Comparison of ENCODE assay signal across 24 cellular contexts in genomic region chr12:118354903-118355302, GRCh38. TPM values are rescaled to one million over a fixed set of nuclear protein-coding genes. Genes with fewer than 3 reads are reported as not detected.
DNase-seq lines count a peak whose midpoint lies in the region; ATAC-seq, FAIRE-seq and TF ChIP-seq lines count a peak whose summit lies in the region.
"Had no signal": no experiment of that assay in that cellular context is flagged by ENCODE, and none has a peak within 500 bp of the region (broad histone marks: within the 10 kb centered on the region; RNA-seq: fewer than 3 reads in every experiment).

No MANE protein-coding gene starts in this region.

- H3K79me2 ChIP-seq in Loucy (ENCODE audit: insufficient read depth, low read length) = peaks cover 98% of the 10 kb centered on the region
- peaks cover 44% of the 10 kb centered on the region for H3K79me2 ChIP-seq in astrocyte (ENCODE audit: insufficient read depth, low read length)

- H4K20me1 ChIP-seq in Loucy (ENCODE audit: insufficient read depth, low read length, poor library complexity, severe bottlenecking) (peaks cover 51% of the 10 kb centered on the region), astrocyte (ENCODE audit: insufficient read depth, low read length) (no peaks in the 10 kb centered on the region)

- no peak for DNase-seq in activated T-cell treated with anti-CD3 and anti-CD28 coated beads, Interleukin-2, amount 50 U/mL, for 24 hours
- DNase-seq in activated T-cell treated with anti-CD3 and anti-CD28 coated beads, Interleukin-2, amount 50 U/mL, for 1 hour = no peak
- DNase-seq in astrocyte (ENCODE audit: low read depth) (peak; percentile 50), HTR-8/SVneo (ENCODE audit: insufficient read length, low spot score) (no peak)
- DNase-seq in stimulated activated effector memory CD8-positive, alpha-beta T cell treated with anti-CD3 and anti-CD28 coated beads, Interleukin-12 subunit alpha, Interleukin-12 subunit beta, amount 100 ng/mL, for 72 hours (ENCODE audit: low spot score in 2 of 2) = no peak
- DNase-seq in naive thymus-derived CD4-positive, alpha-beta T cell = no peak
- DNase-seq: activated naive CD4-positive, alpha-beta T cell; caudate nucleus; NCI-H1436; NCI-H446; NCI-H82; SHP77 treated with DMSO at 0.1 percent for 48 hours; stimulated activated CD4-positive, alpha-beta T cell treated with anti-CD3 and anti-CD28 coated beads, Interleukin-15, amount 100 ng/mL, for 24 hours; T-cell had no signal

- H3K4me3 ChIP-seq in Loucy (ENCODE audit: low read length, poor library complexity, severe bottlenecking) (peak overlapping the region; percentile 83), astrocyte (ENCODE audit: insufficient read depth, low read depth, low read length) (no peak overlapping the region)
- no peak overlapping the region for H3K4me3 ChIP-seq in naive thymus-derived CD4-positive, alpha-beta T cell (ENCODE audit: low read length)

- peaks cover 39% of the 10 kb centered on the region for H3K36me3 Mint-ChIP-seq in activated T-cell treated with anti-CD3 and anti-CD28 coated beads, Interleukin-2, amount 50 U/mL, for 24 hours (ENCODE audit: low read depth)
- H3K36me3 Mint-ChIP-seq in astrocyte (ENCODE audit: low read depth, unreplicated experiment) = peaks cover 2% of the 10 kb centered on the region
- H3K36me3 Mint-ChIP-seq in stimulated activated effector memory CD8-positive, alpha-beta T cell treated with anti-CD3 and anti-CD28 coated beads, Interleukin-12 subunit alpha, Interleukin-12 subunit beta, amount 100 ng/mL, for 72 hours = peaks cover 7% of the 10 kb centered on the region
- H3K36me3 Mint-ChIP-seq in naive thymus-derived CD4-positive, alpha-beta T cell = peaks cover 5 to 28% (median 23%) of the 10 kb centered on the region in 5 donors

- H3K27me3 ChIP-seq in Loucy (ENCODE audit: insufficient read depth, low read length, poor library complexity, severe bottlenecking) = no peaks in the 10 kb centered on the region
- no peaks in the 10 kb centered on the region for H3K27me3 ChIP-seq in astrocyte (ENCODE audit: insufficient read depth, low read length)
- H3K27me3 ChIP-seq in naive thymus-derived CD4-positive, alpha-beta T cell (ENCODE audit: control insufficient read depth in 2 of 2, insufficient read depth in 2 of 2, low read length in 2 of 2) = no peaks in the 10 kb centered on the region

- no peaks in the 10 kb centered on the region; the same call in 1 of the 2 replicates for H3K9me3 ChIP-seq in Loucy (ENCODE audit: insufficient read depth, low read depth, low read length)
- H3K9me3 ChIP-seq in astrocyte (ENCODE audit: insufficient read depth, low read depth, low read length) = no peaks in the 10 kb centered on the region
- H3K9me3 ChIP-seq in naive thymus-derived CD4-positive, alpha-beta T cell (ENCODE audit: control insufficient read depth in 2 of 3, low read length in 3 of 3) = no peaks in the 10 kb centered on the region

- no peak overlapping the region for H3K9ac ChIP-seq in Loucy (ENCODE audit: low read depth, low read length, poor library complexity, severe bottlenecking)
- H3K9ac ChIP-seq in astrocyte (ENCODE audit: low read length) = no peak overlapping the region

- H3K9me2 ChIP-seq in Loucy (replicated peaks; ENCODE audit: low read depth, low read length) = no peaks in the 10 kb centered on the region

- H3K4me3 Mint-ChIP-seq in activated T-cell treated with anti-CD3 and anti-CD28 coated beads, Interleukin-2, amount 50 U/mL, for 24 hours = no peak overlapping the region
- H3K4me3 Mint-ChIP-seq in astrocyte (ENCODE audit: unreplicated experiment) = no peak overlapping the region
- no peak overlapping the region for H3K4me3 Mint-ChIP-seq in stimulated activated effector memory CD8-positive, alpha-beta T cell treated with anti-CD3 and anti-CD28 coated beads, Interleukin-12 subunit alpha, Interleukin-12 subunit beta, amount 100 ng/mL, for 72 hours
- peak overlapping the region in 1 of 10 donors; percentile 33 for H3K4me3 Mint-ChIP-seq in naive thymus-derived CD4-positive, alpha-beta T cell
- H3K4me3 Mint-ChIP-seq: dendritic cell treated with granulocyte-macrophage colony-stimulating factor and Interleukin-4, amounts not matched to agents 40 ng/mL and 50 ng/mL, for 4 days; neural crest cell; T-cell; type B pancreatic cell had no signal

- no peak overlapping the region for H2AFZ ChIP-seq in Loucy (ENCODE audit: low read length)
- H2AFZ ChIP-seq in astrocyte (ENCODE audit: low read depth, low read length) = no peak overlapping the region

- H3K36me3 ChIP-seq in Loucy (ENCODE audit: insufficient read depth, low read length) (no peaks in the 10 kb centered on the region), astrocyte (ENCODE audit: insufficient read depth, low read length) (no peaks in the 10 kb centered on the region)
- no peaks in the 10 kb centered on the region for H3K36me3 ChIP-seq in naive thymus-derived CD4-positive, alpha-beta T cell (ENCODE audit: control insufficient read depth in 2 of 3, insufficient read depth in 3 of 3, low read length in 3 of 3)

- TF ChIP-seq CTCF in Loucy (conservative IDR thresholded peaks at IDR 0.05; ENCODE audit: low read length) (no peak), astrocyte (IDR thresholded peaks at IDR 0.05; ENCODE audit: insufficient read depth, low read depth, low read length) (no peak)

- no peak for ATAC-seq in stimulated activated effector memory CD8-positive, alpha-beta T cell treated with anti-CD3 and anti-CD28 coated beads, Interleukin-12 subunit alpha, Interleukin-12 subunit beta, amount 100 ng/mL, for 72 hours
- no peak for ATAC-seq in naive thymus-derived CD4-positive, alpha-beta T cell
- no peak for ATAC-seq in GM18520 (IDR thresholded peaks at IDR 0.05; ENCODE audit: unreplicated experiment)
- ATAC-seq: sciatic nerve, T-cell had no signal

- POLR2A ChIA-PET in naive thymus-derived CD4-positive, alpha-beta T cell (lab: Charles Lee) = no interaction called here

- peak overlapping the region; percentile 44 for H3K27ac Mint-ChIP-seq in activated T-cell treated with anti-CD3 and anti-CD28 coated beads, Interleukin-2, amount 50 U/mL, for 24 hours
- peak overlapping the region; percentile 26 for H3K27ac Mint-ChIP-seq in astrocyte (ENCODE audit: unreplicated experiment)
- peak overlapping the region; percentile 76 for H3K27ac Mint-ChIP-seq in stimulated activated effector memory CD8-positive, alpha-beta T cell treated with anti-CD3 and anti-CD28 coated beads, Interleukin-12 subunit alpha, Interleukin-12 subunit beta, amount 100 ng/mL, for 72 hours
- no peak overlapping the region for H3K27ac Mint-ChIP-seq in naive thymus-derived CD4-positive, alpha-beta T cell
- H3K27ac Mint-ChIP-seq: dendritic cell treated with granulocyte-macrophage colony-stimulating factor and Interleukin-4, amounts not matched to agents 40 ng/mL and 50 ng/mL, for 4 days; progenitor cell of endocrine pancreas; T-cell; type B pancreatic cell had no signal

- H3K4me2 ChIP-seq in Loucy (ENCODE audit: low read depth, low read length, poor library complexity, severe bottlenecking) (peak overlapping the region; percentile 93), astrocyte (ENCODE audit: low read length) (no peak overlapping the region)

- peaks cover 61% of the 10 kb centered on the region for H3K4me1 ChIP-seq in Loucy (ENCODE audit: insufficient read depth, low read length, poor library complexity, severe bottlenecking)
- H3K4me1 ChIP-seq in astrocyte (ENCODE audit: insufficient read depth, low read length) = peaks cover 4% of the 10 kb centered on the region
- H3K4me1 ChIP-seq in naive thymus-derived CD4-positive, alpha-beta T cell (ENCODE audit: control insufficient read depth in 2 of 2, insufficient read depth in 2 of 2, low read length in 2 of 2) = peaks cover 21 to 29% of the 10 kb centered on the region in 2 donors

- no peak for FAIRE-seq in astrocyte (lab: Jason Lieb, UNC)
- FAIRE-seq in HTR-8/SVneo (lab: Jason Lieb, UNC) = no peak
- FAIRE-seq: GM12892, keratinocyte had no signal

- H3K27ac ChIP-seq in astrocyte (ENCODE audit: low read depth, low read length) = peak overlapping the region; percentile 35
- no peak overlapping the region for H3K27ac ChIP-seq in naive thymus-derived CD4-positive, alpha-beta T cell (ENCODE audit: low read depth, low read length)

- no peaks in the 10 kb centered on the region for H3K9me3 Mint-ChIP-seq in activated T-cell treated with anti-CD3 and anti-CD28 coated beads, Interleukin-2, amount 50 U/mL, for 24 hours
- H3K9me3 Mint-ChIP-seq in astrocyte (ENCODE audit: unreplicated experiment) = no peaks in the 10 kb centered on the region
- H3K9me3 Mint-ChIP-seq in stimulated activated effector memory CD8-positive, alpha-beta T cell treated with anti-CD3 and anti-CD28 coated beads, Interleukin-12 subunit alpha, Interleukin-12 subunit beta, amount 100 ng/mL, for 72 hours = no peaks in the 10 kb centered on the region
- H3K9me3 Mint-ChIP-seq in naive thymus-derived CD4-positive, alpha-beta T cell = peaks cover 0 to 4% (median 0%) of the 10 kb centered on the region in 11 donors
- H3K9me3 Mint-ChIP-seq: dendritic cell treated with granulocyte-macrophage colony-stimulating factor and Interleukin-4, amounts not matched to agents 40 ng/mL and 50 ng/mL, for 4 days; T-cell; type B pancreatic cell had no signal

- intact Hi-C loops in naive thymus-derived CD4-positive, alpha-beta T cell (cut with micrococcal nuclease) = loop anchor here (5.0 kb wide), 3 partner anchors 43 to 293 kb away; partner anchors contain the start of gene WSB2 (in 1 of the 2)

- 0 out of 2 replicates have a peak, but pooled peaks cover 2% of the 10 kb centered on the region for H3F3A ChIP-seq in Loucy (ENCODE audit: low read depth)

- no peaks in the 10 kb centered on the region for H3K27me3 Mint-ChIP-seq in activated T-cell treated with anti-CD3 and anti-CD28 coated beads, Interleukin-2, amount 50 U/mL, for 24 hours
- H3K27me3 Mint-ChIP-seq in astrocyte (ENCODE audit: low read depth, unreplicated experiment) = no peaks in the 10 kb centered on the region
- no peaks in the 10 kb centered on the region for H3K27me3 Mint-ChIP-seq in naive thymus-derived CD4-positive, alpha-beta T cell
- H3K27me3 Mint-ChIP-seq: dendritic cell treated with granulocyte-macrophage colony-stimulating factor and Interleukin-4, amounts not matched to agents 40 ng/mL and 50 ng/mL, for 4 days; IgD-negative memory B cell; progenitor cell of endocrine pancreas; T-cell; type B pancreatic cell had no signal

- CTCF ChIA-PET in naive thymus-derived CD4-positive, alpha-beta T cell (lab: Charles Lee) = interaction anchor here (5.7 kb wide), 1 partner anchor 22 kb away, joined by 50 read pairs; the partner anchor contains the start of gene SUDS3

- peaks cover 65% of the 10 kb centered on the region for H3K4me1 Mint-ChIP-seq in activated T-cell treated with anti-CD3 and anti-CD28 coated beads, Interleukin-2, amount 50 U/mL, for 24 hours (ENCODE audit: low read depth)
- peaks cover 11% of the 10 kb centered on the region for H3K4me1 Mint-ChIP-seq in astrocyte (ENCODE audit: low read depth, unreplicated experiment)
- H3K4me1 Mint-ChIP-seq in stimulated activated effector memory CD8-positive, alpha-beta T cell treated with anti-CD3 and anti-CD28 coated beads, Interleukin-12 subunit alpha, Interleukin-12 subunit beta, amount 100 ng/mL, for 72 hours = peaks cover 48% of the 10 kb centered on the region
- H3K4me1 Mint-ChIP-seq in naive thymus-derived CD4-positive, alpha-beta T cell = peaks cover 34 to 77% (median 64%) of the 10 kb centered on the region in 7 donors

RNA-seq across cellular contexts. Expression of gene TAOK3, which starts 17.8 kb away (rescaled TPM):
- total RNA-seq in astrocyte = 14.2 and 15.7 TPM in 2 replicates
- 100 to 1,000 TPM in 1 of 5 experiments, 10 to 100 TPM in 4; 55.2 to 102 (median 67.3) TPM for total RNA-seq in naive thymus-derived CD4-positive, alpha-beta T cell
- 10 to 100 TPM; 72.8 to 78.8 TPM for polyA plus RNA-seq in naive thymus-derived CD4-positive, alpha-beta T cell

RNA-seq across cellular contexts. Expression of gene SUDS3, which starts 21.5 kb away (rescaled TPM):
- 30.6 and 31.0 TPM in 2 replicates for total RNA-seq in astrocyte
- total RNA-seq in naive thymus-derived CD4-positive, alpha-beta T cell = 10 to 100 TPM; 23.9 to 32.2 (median 27.0) TPM
- 10 to 100 TPM; 10.1 to 13.4 TPM for polyA plus RNA-seq in naive thymus-derived CD4-positive, alpha-beta T cell

Comparison
In these comparisons a context has a peak if more than half of its experiments do, and no peak if none do; other contexts are left out.
1. H3K27ac Mint-ChIP-seq: peak in activated T-cell treated with anti-CD3 and anti-CD28 coated beads, Interleukin-2, amount 50 U/mL, for 24 hours (single experiment), astrocyte (single experiment) and stimulated activated effector memory CD8-positive, alpha-beta T cell treated with anti-CD3 and anti-CD28 coated beads, Interleukin-12 subunit alpha, Interleukin-12 subunit beta, amount 100 ng/mL, for 72 hours (single experiment); none in naive thymus-derived CD4-positive, alpha-beta T cell (0 of 9).